In the genomic region with DNA sequence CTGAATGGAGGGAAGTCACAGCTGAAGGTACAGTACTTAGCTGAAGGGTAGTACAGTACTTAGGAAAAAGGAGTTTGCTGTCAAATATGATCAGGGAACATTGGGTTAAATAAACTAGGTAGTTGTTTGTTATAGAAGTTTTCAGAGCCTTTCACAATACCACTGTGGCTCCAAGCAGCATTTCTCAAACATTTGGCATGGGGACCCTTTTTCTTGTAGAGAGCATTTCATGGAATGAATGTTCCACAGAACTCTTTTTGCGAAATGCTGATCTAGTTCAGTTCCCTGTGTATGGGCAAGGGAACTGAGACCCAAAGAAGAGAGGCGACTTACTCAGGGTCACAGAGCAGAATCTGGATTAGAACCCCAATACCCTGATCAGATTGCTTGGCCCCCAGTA, we compare ENCODE assay signal across 27 cellular contexts. TPM values are rescaled to one million over a fixed set of nuclear protein-coding genes. Genes with fewer than 3 reads are reported as not detected.
DNase-seq lines count a peak whose midpoint lies in the region; ATAC-seq and TF ChIP-seq lines count a peak whose summit lies in the region.
"Had no signal": no experiment of that assay in that cellular context is flagged by ENCODE, and none has a peak within 500 bp of the region (broad histone marks: within the 10 kb centered on the region; RNA-seq: fewer than 3 reads in every experiment).

No MANE protein-coding gene starts in this region.

- H3K4me3 Mint-ChIP-seq in progenitor cell of endocrine pancreas (ENCODE audit: low read depth) = no peak overlapping the region
- H3K4me3 Mint-ChIP-seq in activated CD8-positive, alpha-beta T cell treated with anti-CD3 and anti-CD28 coated beads for 36 hours = no peak overlapping the region
- H3K4me3 Mint-ChIP-seq: activated naive CD8-positive, alpha-beta T cell treated with anti-CD3 and anti-CD28 coated beads, Interleukin-2, amount 50 U/mL, for 24 hours; CD4-positive, CD25-positive, alpha-beta regulatory T cell; naive thymus-derived CD8-positive, alpha-beta T cell; stimulated activated naive B cell treated with anti-CD40 and anti-IgM and Interleukin-4, amounts not matched to agents 10 μg/mL and 1 μg/mL and 100 μg/mL, for 72 hours; T-helper 17 cell had no signal

- TF ChIP-seq CTCF in gastroesophageal sphincter (IDR thresholded peaks at IDR 0.05) (no peak), progenitor cell of endocrine pancreas (IDR thresholded peaks at IDR 0.05; ENCODE audit: unreplicated experiment) (no peak)
- TF ChIP-seq CTCF in activated CD8-positive, alpha-beta T cell treated with anti-CD3 and anti-CD28 coated beads for 36 hours (IDR thresholded peaks at IDR 0.05) = no peak

- intact Hi-C loops in activated CD8-positive, alpha-beta T cell treated with anti-CD3 and anti-CD28 coated beads for 36 hours (cut with micrococcal nuclease) = no loop called here

- H3K27me3 ChIP-seq in gastroesophageal sphincter = no peaks in the 10 kb centered on the region
- H3K27me3 ChIP-seq: foreskin keratinocyte, heart right ventricle, suprapubic skin had no signal

- peaks cover 17% of the 10 kb centered on the region for H3K36me3 Mint-ChIP-seq in progenitor cell of endocrine pancreas (ENCODE audit: insufficient read depth)
- no peaks in the 10 kb centered on the region for H3K36me3 Mint-ChIP-seq in activated CD8-positive, alpha-beta T cell treated with anti-CD3 and anti-CD28 coated beads for 36 hours (ENCODE audit: low read depth)
- H3K36me3 Mint-ChIP-seq: CD4-positive, CD25-positive, alpha-beta regulatory T cell; stimulated activated naive B cell treated with anti-CD40 and anti-IgM and Interleukin-4, amounts not matched to agents 10 μg/mL and 1 μg/mL and 100 μg/mL, for 72 hours had no signal

- no peak for TF ChIP-seq EP300 in gastroesophageal sphincter (IDR thresholded peaks at IDR 0.05)

- 62 to 73% methylated on average over 2 of the region's 2 CpGs for whole genome bisulfite sequencing in gastroesophageal sphincter (ENCODE audit: low coverage in 1 of 2), 2 donors

- H3K27ac Mint-ChIP-seq in progenitor cell of endocrine pancreas = peak overlapping the region; percentile 15
- H3K27ac Mint-ChIP-seq in activated CD8-positive, alpha-beta T cell treated with anti-CD3 and anti-CD28 coated beads for 36 hours = no peak overlapping the region
- H3K27ac Mint-ChIP-seq: activated naive CD8-positive, alpha-beta T cell treated with anti-CD3 and anti-CD28 coated beads, Interleukin-2, amount 50 U/mL, for 24 hours; stimulated activated naive B cell treated with anti-CD40 and anti-IgM and Interleukin-4, amounts not matched to agents 10 μg/mL and 1 μg/mL and 100 μg/mL, for 72 hours; T-helper 17 cell had no signal

- CTCF ChIA-PET in activated CD8-positive, alpha-beta T cell treated with anti-CD3 and anti-CD28 coated beads for 36 hours (lab: Charles Lee) = no interaction called here

- peak overlapping the region; percentile 66 for H3K27ac ChIP-seq in cingulate gyrus (ENCODE audit: low read depth, low read length)
- peak overlapping the region in 2 of 4 donors; percentile 21 to 83 for H3K27ac ChIP-seq in gastroesophageal sphincter
- H3K27ac ChIP-seq: foreskin keratinocyte, suprapubic skin had no signal

- DNase-seq in GM04503 (ENCODE audit: low read depth) (peak; percentile 10), progenitor cell of endocrine pancreas (ENCODE audit: low spot score, unreplicated experiment) (no peak)
- no peak for DNase-seq in activated CD8-positive, alpha-beta T cell treated with anti-CD3 and anti-CD28 coated beads for 36 hours
- DNase-seq: activated CD4-positive, alpha-beta T cell treated with anti-CD3 and anti-CD28 coated beads, Interleukin-2, amount 50 U/mL, for 4 hours; activated naive CD4-positive, alpha-beta T cell; activated naive CD8-positive, alpha-beta T cell treated with anti-CD3 and anti-CD28 coated beads, Interleukin-2, amount 50 U/mL, for 24 hours; CD4-positive, CD25-positive, alpha-beta regulatory T cell; foreskin keratinocyte; H7; heart right ventricle; Kasumi-1; naive thymus-derived CD8-positive, alpha-beta T cell; NCI-H1436; NCI-H2081 treated with DMSO at 0.1 percent for 48 hours; NCI-H2227 treated with DMSO at 0.1 percent for 48 hours; NCI-H526 treated with DMSO at 0.1 percent for 48 hours; SHP77; stimulated activated naive B cell treated with anti-CD40 and anti-IgM and Interleukin-4, amounts not matched to agents 10 μg/mL and 1 μg/mL and 100 μg/mL, for 72 hours; T-helper 17 cell had no signal

- no peaks in the 10 kb centered on the region for H3K27me3 Mint-ChIP-seq in progenitor cell of endocrine pancreas
- no peaks in the 10 kb centered on the region for H3K27me3 Mint-ChIP-seq in activated CD8-positive, alpha-beta T cell treated with anti-CD3 and anti-CD28 coated beads for 36 hours
- H3K27me3 Mint-ChIP-seq: activated naive CD8-positive, alpha-beta T cell treated with anti-CD3 and anti-CD28 coated beads, Interleukin-2, amount 50 U/mL, for 24 hours; naive thymus-derived CD8-positive, alpha-beta T cell; stimulated activated naive B cell treated with anti-CD40 and anti-IgM and Interleukin-4, amounts not matched to agents 10 μg/mL and 1 μg/mL and 100 μg/mL, for 72 hours; T-helper 17 cell had no signal

- no peak overlapping the region for H3K4me3 ChIP-seq in gastroesophageal sphincter
- H3K4me3 ChIP-seq: heart right ventricle, lung, suprapubic skin had no signal

- peaks cover 0 to 39% (median 9%) of the 10 kb centered on the region in 3 donors for H3K4me1 ChIP-seq in gastroesophageal sphincter
- H3K4me1 ChIP-seq: foreskin keratinocyte, suprapubic skin had no signal

- H3K9me3 Mint-ChIP-seq in progenitor cell of endocrine pancreas (ENCODE audit: low read depth) = peaks cover 21% of the 10 kb centered on the region
- peaks cover 2% of the 10 kb centered on the region for H3K9me3 Mint-ChIP-seq in activated CD8-positive, alpha-beta T cell treated with anti-CD3 and anti-CD28 coated beads for 36 hours
- H3K9me3 Mint-ChIP-seq: activated naive CD8-positive, alpha-beta T cell treated with anti-CD3 and anti-CD28 coated beads, Interleukin-2, amount 50 U/mL, for 24 hours had no signal

- H3K4me1 Mint-ChIP-seq in progenitor cell of endocrine pancreas (ENCODE audit: low read depth) = peaks cover 17% of the 10 kb centered on the region
- H3K4me1 Mint-ChIP-seq in activated CD8-positive, alpha-beta T cell treated with anti-CD3 and anti-CD28 coated beads for 36 hours (ENCODE audit: low read depth) = peaks cover 11% of the 10 kb centered on the region
- H3K4me1 Mint-ChIP-seq: stimulated activated naive B cell treated with anti-CD40 and anti-IgM and Interleukin-4, amounts not matched to agents 10 μg/mL and 1 μg/mL and 100 μg/mL, for 72 hours had no signal

- H3K36me3 ChIP-seq in gastroesophageal sphincter = no peaks in the 10 kb centered on the region
- H3K36me3 ChIP-seq: heart right ventricle, suprapubic skin had no signal

- ATAC-seq in gastroesophageal sphincter (peak; percentile 46), GM21717 (IDR thresholded peaks at IDR 0.05; ENCODE audit: unreplicated experiment) (no peak), HG03442 (IDR thresholded peaks at IDR 0.05; ENCODE audit: unreplicated experiment) (no peak), HG02678 (IDR thresholded peaks at IDR 0.05; ENCODE audit: unreplicated experiment) (no peak)
- no peak for ATAC-seq in activated CD8-positive, alpha-beta T cell treated with anti-CD3 and anti-CD28 coated beads for 36 hours
- ATAC-seq: activated CD4-positive, CD25-positive, alpha-beta regulatory T cell treated with anti-CD3 and anti-CD28 coated beads, Interleukin-2, amount 50 U/mL, for 24 hours; activated naive CD8-positive, alpha-beta T cell treated with anti-CD3 and anti-CD28 coated beads, Interleukin-2, amount 50 U/mL, for 24 hours; foreskin keratinocyte; heart right ventricle; naive thymus-derived CD8-positive, alpha-beta T cell; stimulated activated naive B cell treated with anti-CD40 and anti-IgM and Interleukin-4, amounts not matched to agents 10 μg/mL and 1 μg/mL and 100 μg/mL, for 72 hours; T-helper 17 cell had no signal

- no peak for TF ChIP-seq POLR2A in gastroesophageal sphincter (IDR thresholded peaks at IDR 0.05)

- no peaks in the 10 kb centered on the region for H3K9me3 ChIP-seq in gastroesophageal sphincter
- H3K9me3 ChIP-seq: suprapubic skin had no signal

- POLR2A ChIA-PET in activated CD8-positive, alpha-beta T cell treated with anti-CD3 and anti-CD28 coated beads for 36 hours (lab: Charles Lee) = interaction anchor here (1.4 kb wide), 1 partner anchor 31 kb away, joined by 3 read pairs; a partner anchor contains a TSS

RNA-seq across cellular contexts. Expression of a gene that starts 31.5 kb away (rescaled TPM):
- total RNA-seq in gastroesophageal sphincter = 10 to 100 TPM; 43.5 to 57.6 (median 50.3) TPM
- 42.3 and 45.3 TPM in 2 replicates for total RNA-seq in progenitor cell of endocrine pancreas
- total RNA-seq in activated CD8-positive, alpha-beta T cell treated with anti-CD3 and anti-CD28 coated beads for 36 hours = 100 to 1,000 TPM; 102 to 105 TPM

RNA-seq across cellular contexts. Expression of a gene that starts 42.3 kb away (rescaled TPM):
- total RNA-seq in gastroesophageal sphincter (10 to 100 TPM; 11.4 to 38.0 (median 15.4) TPM), progenitor cell of endocrine pancreas (7.8 and 8.0 TPM in 2 replicates)
- total RNA-seq in activated CD8-positive, alpha-beta T cell treated with anti-CD3 and anti-CD28 coated beads for 36 hours = under 1 TPM; 0.22 to 0.36 TPM
